In genomic region chr13:71979616-71980015, GRCh38 we compare ENCODE assay signal across 10 cellular contexts.
A peak's percentile ranks its signal among the peaks of the same experiment; 100 is the strongest.
DNase-seq lines count a peak whose midpoint lies in the region; ATAC-seq and TF ChIP-seq lines count a peak whose summit lies in the region.
"Had no signal": no experiment of that assay in that cellular context is flagged by ENCODE, and none has a peak within 500 bp of the region (broad histone marks: within the 10 kb centered on the region; RNA-seq: fewer than 3 reads in every experiment).

No MANE protein-coding gene starts in this region.

- H3K36me3 Mint-ChIP-seq in HFFc6 (ENCODE audit: low read depth): no peaks in the 10 kb centered on the region
- no peaks in the 10 kb centered on the region for H3K36me3 Mint-ChIP-seq in activated naive CD4-positive, alpha-beta T cell treated with anti-CD3 and anti-CD28 coated beads for 36 hours (ENCODE audit: low read depth)
- H3K36me3 Mint-ChIP-seq in stimulated activated memory B cell treated with anti-CD40 and anti-IgM and Interleukin-4, amounts not matched to agents 10 μg/mL and 1 μg/mL and 100 μg/mL, for 72 hours: no peaks in the 10 kb centered on the region
- H3K36me3 Mint-ChIP-seq in activated CD8-positive, alpha-beta memory T cell treated with anti-CD3 and anti-CD28 coated beads, Interleukin-2, amount 10 ng/mL, durations not matched to agents 7 days and 5 days: no peaks in the 10 kb centered on the region
- H3K36me3 Mint-ChIP-seq: CD4-positive, CD25-positive, alpha-beta regulatory T cell had no signal

- H3K27me3 Mint-ChIP-seq in stimulated activated naive CD8-positive, alpha-beta T cell treated with anti-CD3 and anti-CD28 coated beads, Interleukin-15, amount 100 ng/mL, for 72 hours: no peaks in the 10 kb centered on the region
- H3K27me3 Mint-ChIP-seq in HFFc6 (ENCODE audit: insufficient read depth): no peaks in the 10 kb centered on the region
- H3K27me3 Mint-ChIP-seq in activated naive CD4-positive, alpha-beta T cell treated with anti-CD3 and anti-CD28 coated beads for 36 hours (ENCODE audit: low read depth): no peaks in the 10 kb centered on the region
- no peaks in the 10 kb centered on the region for H3K27me3 Mint-ChIP-seq in stimulated activated memory B cell treated with anti-CD40 and anti-IgM and Interleukin-4, amounts not matched to agents 10 μg/mL and 1 μg/mL and 100 μg/mL, for 72 hours
- no peaks in the 10 kb centered on the region for H3K27me3 Mint-ChIP-seq in activated CD8-positive, alpha-beta memory T cell treated with anti-CD3 and anti-CD28 coated beads, Interleukin-2, amount 10 ng/mL, durations not matched to agents 7 days and 5 days
- H3K27me3 Mint-ChIP-seq: CD4-positive, CD25-positive, alpha-beta regulatory T cell had no signal

- intact Hi-C loops in activated naive CD4-positive, alpha-beta T cell treated with anti-CD3 and anti-CD28 coated beads for 36 hours (cut with micrococcal nuclease): no loop called here

- DNase-seq in stimulated activated naive CD8-positive, alpha-beta T cell treated with anti-CD3 and anti-CD28 coated beads, Interleukin-15, amount 100 ng/mL, for 72 hours: no peak
- DNase-seq in stimulated activated naive CD8-positive, alpha-beta T cell treated with anti-CD3 and anti-CD28 coated beads, Interleukin-15, Interleukin-2, amounts not matched to agents 100 U/mL and 50 U/mL, for 24 hours: no peak
- DNase-seq in NCI-H748 treated with DMSO at 0.1 percent for 48 hours (lab: John Stamatoyannopoulos, UW) (peak; percentile 69), fibroblast of villous mesenchyme (ENCODE audit: low read depth) (no peak), HFFc6 (no peak)
- DNase-seq in activated naive CD4-positive, alpha-beta T cell treated with anti-CD3 and anti-CD28 coated beads for 36 hours: no peak
- no peak for DNase-seq in activated CD8-positive, alpha-beta memory T cell treated with anti-CD3 and anti-CD28 coated beads, Interleukin-2, amount 10 ng/mL, durations not matched to agents 7 days and 5 days
- DNase-seq: CD4-positive, CD25-positive, alpha-beta regulatory T cell had no signal

- CTCF ChIA-PET in activated naive CD4-positive, alpha-beta T cell treated with anti-CD3 and anti-CD28 coated beads for 36 hours (lab: Charles Lee): no interaction called here
- CTCF ChIA-PET in activated CD8-positive, alpha-beta memory T cell treated with anti-CD3 and anti-CD28 coated beads, Interleukin-2, amount 10 ng/mL, durations not matched to agents 7 days and 5 days (lab: Charles Lee): no interaction called here

- no peak overlapping the region for H3K4me3 ChIP-seq in fibroblast of villous mesenchyme (ENCODE audit: low read depth, low read length)
- H3K4me3 ChIP-seq: thoracic aorta had no signal

- peak; percentile 26 for ATAC-seq in stimulated activated naive CD8-positive, alpha-beta T cell treated with anti-CD3 and anti-CD28 coated beads, Interleukin-15, amount 100 ng/mL, for 72 hours
- ATAC-seq in stimulated activated naive CD8-positive, alpha-beta T cell treated with anti-CD3 and anti-CD28 coated beads, Interleukin-15, Interleukin-2, amounts not matched to agents 100 U/mL and 50 U/mL, for 24 hours: no peak
- no peak for ATAC-seq in stimulated activated memory B cell treated with anti-CD40 and anti-IgM and Interleukin-4, amounts not matched to agents 10 μg/mL and 1 μg/mL and 100 μg/mL, for 72 hours
- no peak for ATAC-seq in activated CD8-positive, alpha-beta memory T cell treated with anti-CD3 and anti-CD28 coated beads, Interleukin-2, amount 10 ng/mL, durations not matched to agents 7 days and 5 days

- H3K9me3 Mint-ChIP-seq in stimulated activated naive CD8-positive, alpha-beta T cell treated with anti-CD3 and anti-CD28 coated beads, Interleukin-15, amount 100 ng/mL, for 72 hours: peaks cover 14 to 18% of the 10 kb centered on the region in 2 donors
- peaks cover 61% of the 10 kb centered on the region for H3K9me3 Mint-ChIP-seq in HFFc6
- H3K9me3 Mint-ChIP-seq in activated naive CD4-positive, alpha-beta T cell treated with anti-CD3 and anti-CD28 coated beads for 36 hours: peaks cover 10% of the 10 kb centered on the region
- H3K9me3 Mint-ChIP-seq in stimulated activated memory B cell treated with anti-CD40 and anti-IgM and Interleukin-4, amounts not matched to agents 10 μg/mL and 1 μg/mL and 100 μg/mL, for 72 hours: peaks cover 6% of the 10 kb centered on the region
- peaks cover 8% of the 10 kb centered on the region for H3K9me3 Mint-ChIP-seq in activated CD8-positive, alpha-beta memory T cell treated with anti-CD3 and anti-CD28 coated beads, Interleukin-2, amount 10 ng/mL, durations not matched to agents 7 days and 5 days (ENCODE audit: low read depth)

- no peaks in the 10 kb centered on the region for H3K4me1 Mint-ChIP-seq in stimulated activated naive CD8-positive, alpha-beta T cell treated with anti-CD3 and anti-CD28 coated beads, Interleukin-15, amount 100 ng/mL, for 72 hours
- no peaks in the 10 kb centered on the region for H3K4me1 Mint-ChIP-seq in HFFc6 (ENCODE audit: low read depth)
- H3K4me1 Mint-ChIP-seq in activated naive CD4-positive, alpha-beta T cell treated with anti-CD3 and anti-CD28 coated beads for 36 hours (ENCODE audit: low read depth): no peaks in the 10 kb centered on the region
- H3K4me1 Mint-ChIP-seq in stimulated activated memory B cell treated with anti-CD40 and anti-IgM and Interleukin-4, amounts not matched to agents 10 μg/mL and 1 μg/mL and 100 μg/mL, for 72 hours: no peaks in the 10 kb centered on the region
- no peaks in the 10 kb centered on the region for H3K4me1 Mint-ChIP-seq in activated CD8-positive, alpha-beta memory T cell treated with anti-CD3 and anti-CD28 coated beads, Interleukin-2, amount 10 ng/mL, durations not matched to agents 7 days and 5 days
- H3K4me1 Mint-ChIP-seq: CD4-positive, CD25-positive, alpha-beta regulatory T cell had no signal

- no peak overlapping the region for H3K27ac Mint-ChIP-seq in stimulated activated naive CD8-positive, alpha-beta T cell treated with anti-CD3 and anti-CD28 coated beads, Interleukin-15, amount 100 ng/mL, for 72 hours
- no peak overlapping the region for H3K27ac Mint-ChIP-seq in HFFc6
- H3K27ac Mint-ChIP-seq in activated naive CD4-positive, alpha-beta T cell treated with anti-CD3 and anti-CD28 coated beads for 36 hours: no peak overlapping the region
- no peak overlapping the region for H3K27ac Mint-ChIP-seq in stimulated activated memory B cell treated with anti-CD40 and anti-IgM and Interleukin-4, amounts not matched to agents 10 μg/mL and 1 μg/mL and 100 μg/mL, for 72 hours
- no peak overlapping the region for H3K27ac Mint-ChIP-seq in activated CD8-positive, alpha-beta memory T cell treated with anti-CD3 and anti-CD28 coated beads, Interleukin-2, amount 10 ng/mL, durations not matched to agents 7 days and 5 days
- H3K27ac Mint-ChIP-seq: CD4-positive, CD25-positive, alpha-beta regulatory T cell had no signal

- peak; percentile 22 for TF ChIP-seq CTCF in fibroblast of villous mesenchyme (IDR thresholded peaks at IDR 0.05; ENCODE audit: insufficient read depth, low read depth, low read length)
- no peak for TF ChIP-seq CTCF in HFFc6 (IDR thresholded peaks at IDR 0.05)

- H3K4me3 Mint-ChIP-seq in stimulated activated naive CD8-positive, alpha-beta T cell treated with anti-CD3 and anti-CD28 coated beads, Interleukin-15, amount 100 ng/mL, for 72 hours: no peak overlapping the region
- no peak overlapping the region for H3K4me3 Mint-ChIP-seq in HFFc6
- H3K4me3 Mint-ChIP-seq in activated naive CD4-positive, alpha-beta T cell treated with anti-CD3 and anti-CD28 coated beads for 36 hours: no peak overlapping the region
- no peak overlapping the region for H3K4me3 Mint-ChIP-seq in stimulated activated memory B cell treated with anti-CD40 and anti-IgM and Interleukin-4, amounts not matched to agents 10 μg/mL and 1 μg/mL and 100 μg/mL, for 72 hours
- no peak overlapping the region for H3K4me3 Mint-ChIP-seq in activated CD8-positive, alpha-beta memory T cell treated with anti-CD3 and anti-CD28 coated beads, Interleukin-2, amount 10 ng/mL, durations not matched to agents 7 days and 5 days
- H3K4me3 Mint-ChIP-seq: CD4-positive, CD25-positive, alpha-beta regulatory T cell had no signal
